25 cellular contexts compared by ENCODE assay signal in the genomic region with DNA sequence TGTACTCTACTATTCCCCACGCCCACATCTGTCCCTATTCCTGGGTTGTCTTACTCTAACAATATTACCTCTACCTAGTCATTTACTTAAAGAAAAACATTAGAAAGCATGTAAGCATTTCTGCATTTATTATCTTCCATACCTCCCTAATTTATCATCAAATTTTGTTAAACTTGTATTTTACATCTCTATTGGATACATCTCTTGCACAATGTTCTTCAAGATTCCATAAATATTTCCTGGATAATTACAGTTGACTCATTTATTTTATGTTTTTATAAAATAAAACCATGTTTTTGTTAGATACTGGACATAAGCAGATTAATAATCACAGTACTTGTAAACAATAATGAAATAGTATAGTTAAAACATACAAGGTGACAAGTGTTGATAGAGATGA.
"Had no signal": no experiment of that assay in that cellular context is flagged by ENCODE, and none has a peak within 500 bp of the region (broad histone marks: within the 10 kb centered on the region; RNA-seq: fewer than 3 reads in every experiment).

No MANE protein-coding gene starts in this region.

- H3K27me3 Mint-ChIP-seq: natural killer cell treated with Interleukin-12 subunit alpha and Interleukin-12 subunit beta and Interleukin-15 and Interleukin-18, amount 100 ng/mL, for 72 hours had no signal

- H3K4me1 ChIP-seq: colonic mucosa, left ventricle myocardium inferior, neural progenitor cell, parathyroid adenoma, prostate gland, right lobe of liver, stomach, transverse colon had no signal

- H2AFZ ChIP-seq: hepatocyte, neural progenitor cell, parathyroid adenoma had no signal

- H3K27ac Mint-ChIP-seq: natural killer cell treated with Interleukin-12 subunit alpha and Interleukin-12 subunit beta and Interleukin-15 and Interleukin-18, amount 100 ng/mL, for 72 hours; neural progenitor cell had no signal

- H3K27me3 ChIP-seq: colonic mucosa, esophagus squamous epithelium, hepatocyte, neural progenitor cell, right lobe of liver, stomach, transverse colon had no signal

- H3K36me3 ChIP-seq: colonic mucosa, esophagus squamous epithelium, left ventricle myocardium inferior, neural progenitor cell, prostate gland, right lobe of liver, stomach, thoracic aorta, transverse colon had no signal

- H3K9me3 ChIP-seq: colonic mucosa, esophagus squamous epithelium, prostate gland, right lobe of liver, stomach, thoracic aorta, transverse colon had no signal

- H3K36me3 Mint-ChIP-seq: natural killer cell treated with Interleukin-12 subunit alpha and Interleukin-12 subunit beta and Interleukin-15 and Interleukin-18, amount 100 ng/mL, for 72 hours; neural progenitor cell had no signal

- ATAC-seq: left cardiac atrium; natural killer cell treated with Interleukin-12 subunit alpha and Interleukin-12 subunit beta and Interleukin-15 and Interleukin-18, amount 100 ng/mL, for 72 hours; right lobe of liver had no signal

- H3K27ac ChIP-seq: colonic mucosa, esophagus squamous epithelium, hepatocyte, left ventricle myocardium inferior, neural progenitor cell, parathyroid adenoma, prostate gland, right lobe of liver, skin epidermis, stomach, thoracic aorta, transverse colon had no signal

- FAIRE-seq: kidney had no signal

- H3K9ac ChIP-seq: neural progenitor cell, parathyroid adenoma had no signal

- DNase-seq: colonic mucosa; dermis blood vessel endothelial cell; esophagus squamous epithelium; foreskin melanocyte; head of caudate nucleus; kidney; left cardiac atrium; left ventricle myocardium inferior; mesenchymal stem cell; midbrain; nucleus accumbens; right lobe of liver; stimulated activated CD4-positive, alpha-beta T cell treated with anti-CD3 and anti-CD28 coated beads, Interleukin-12 subunit alpha, Interleukin-12 subunit beta, amount 100 ng/mL, for 4 hours; stimulated activated naive CD4-positive, alpha-beta T cell; stomach; substantia nigra; transverse colon had no signal

- H3K4me3 Mint-ChIP-seq: natural killer cell treated with Interleukin-12 subunit alpha and Interleukin-12 subunit beta and Interleukin-15 and Interleukin-18, amount 100 ng/mL, for 72 hours; neural progenitor cell had no signal

- H3K79me2 ChIP-seq: hepatocyte, parathyroid adenoma had no signal

- H3K4me2 ChIP-seq: hepatocyte, neural progenitor cell had no signal

- H3K4me1 Mint-ChIP-seq: neural progenitor cell had no signal

- H3K4me3 ChIP-seq: colonic mucosa, esophagus squamous epithelium, hepatocyte, left ventricle myocardium inferior, lung, neural progenitor cell, prostate gland, right lobe of liver, skin epidermis, stomach, thoracic aorta, transverse colon had no signal
